ENCODE assay signal across 1 cellular context in genomic region chr13:94596575-94596971, GRCh38.
TF ChIP-seq lines count a peak whose summit lies in the region.

No MANE protein-coding gene starts in this region.

TF ChIP-seq in HCT116, 20 proteins besides CTCF, POLR2A, EP300 and RAD21 (continued from another document):
- no peak for TF ChIP-seq ZNF274 (IDR thresholded peaks at IDR 0.05; ENCODE audit: low read depth, low read length)
- TF ChIP-seq FOSL1 (IDR thresholded peaks at IDR 0.05; ENCODE audit: low read depth), result no peak
- TF ChIP-seq SIN3A (IDR thresholded peaks at IDR 0.05; ENCODE audit: low read depth), result no peak
- TF ChIP-seq EZH2phosphoT487 (IDR thresholded peaks at IDR 0.05; ENCODE audit: borderline replicate concordance), result no peak
- TF ChIP-seq EGR1 (IDR thresholded peaks at IDR 0.05; ENCODE audit: low read depth), result no peak
- no peak for TF ChIP-seq ELF1 (IDR thresholded peaks at IDR 0.05; ENCODE audit: borderline replicate concordance, low read depth)
- no peak for TF ChIP-seq CEBPB (IDR thresholded peaks at IDR 0.05; ENCODE audit: low read depth)
- no peak for TF ChIP-seq MAX (IDR thresholded peaks at IDR 0.05)
- no peak for TF ChIP-seq EZH2 (IDR thresholded peaks at IDR 0.05)
- TF ChIP-seq CBX3 (IDR thresholded peaks at IDR 0.05; ENCODE audit: low read depth), result no peak
- no peak for TF ChIP-seq SRF (IDR thresholded peaks at IDR 0.05; ENCODE audit: low read depth)
- TF ChIP-seq JUND (IDR thresholded peaks at IDR 0.05), result no peak
